16 cellular contexts compared by ENCODE assay signal in genomic region chr16:19882186-19882585, GRCh38. TPM values are rescaled to one million over a fixed set of nuclear protein-coding genes. Genes with fewer than 3 reads are reported as not detected.
DNase-seq lines count a peak whose midpoint lies in the region; ATAC-seq and TF ChIP-seq lines count a peak whose summit lies in the region.
"Had no signal": no experiment of that assay in that cellular context is flagged by ENCODE, and none has a peak within 500 bp of the region (broad histone marks: within the 10 kb centered on the region; RNA-seq: fewer than 3 reads in every experiment).

No MANE protein-coding gene starts in this region.

- intact Hi-C loops in dorsolateral prefrontal cortex (cut with DNase I), result loop anchor here (2.0 to 10.0 kb wide), 5 partner anchors 19 to 305 kb away; no protein-coding TSS in a partner anchor

- no peak for TF ChIP-seq CTCF in dorsolateral prefrontal cortex (IDR thresholded peaks at IDR 0.05 in 54 of 56, conservative IDR thresholded peaks at IDR 0.05 in 2 of 56; ENCODE audit: low read depth in 1 of 56, partially characterized antibody in 56 of 56)

- no peaks in the 10 kb centered on the region for H3K27me3 ChIP-seq in dorsolateral prefrontal cortex

- peak overlapping the region; percentile 53 to 99 (median 84) for H3K4me3 ChIP-seq in dorsolateral prefrontal cortex
- H3K4me3 ChIP-seq: colonic mucosa, GM23248, mucosa of descending colon had no signal

- DNase-seq in NCI-H146 treated with DMSO at 0.1 percent for 48 hours (lab: John Stamatoyannopoulos, UW; ENCODE audit: unreplicated experiment) (peak; percentile 25), dorsolateral prefrontal cortex (peak in 2 of 10 donors; percentile 47 to 56), midbrain (lab: John Stamatoyannopoulos, UW) (peak; percentile 83), substantia nigra (lab: John Stamatoyannopoulos, UW) (peak in 33 of 49 donors; percentile 19 to 77 (median 46)), mucosa of gallbladder (ENCODE audit: low spot score) (no peak), RPMI8226 (no peak), NCI-H1930 (lab: John Stamatoyannopoulos, UW) (no peak)
- DNase-seq: activated CD4-positive, alpha-beta T cell treated with anti-CD3 and anti-CD28 coated beads for 48 hours; activated effector memory CD4-positive, alpha-beta T cell treated with anti-CD3 and anti-CD28 coated beads, Interleukin-2, amount 50 U/mL, for 16 hours; CD8-positive, alpha-beta memory T cell; colonic mucosa; GM23248; mucosa of descending colon; NCI-H1092 treated with DMSO at 0.1 percent for 48 hours; NCI-H774 had no signal

- H3K27ac ChIP-seq in dorsolateral prefrontal cortex (peak overlapping the region; percentile 81 to 99 (median 97)), substantia nigra (ENCODE audit: low read depth, low read length, poor library complexity, severe bottlenecking) (peak overlapping the region; percentile 99)
- H3K27ac ChIP-seq: colonic mucosa, GM23248 had no signal

- no peak for ATAC-seq in GM19463 (IDR thresholded peaks at IDR 0.05; ENCODE audit: unreplicated experiment)
- ATAC-seq: mucosa of descending colon had no signal

RNA-seq across cellular contexts. Expression of gene GPRC5B, which starts 2.5 kb away (rescaled TPM):
- total RNA-seq in dorsolateral prefrontal cortex, result 1,000 to 10,000 TPM in 1 of 120 experiments, 100 to 1,000 TPM in 119; 255 to 1,354 (median 496) TPM
- total RNA-seq in mucosa of gallbladder, result 32.5 TPM
- total RNA-seq: GM23248 had no signal

Comparison
In these comparisons a context has a peak if more than half of its experiments do, and no peak if none do; other contexts are left out.
1. DNase-seq: peak in NCI-H146 treated with DMSO at 0.1 percent for 48 hours (single experiment), midbrain (single experiment) and substantia nigra (33 of 49); none in mucosa of gallbladder (single experiment), RPMI8226 (single experiment) and NCI-H1930 (0 of 2).